ENCODE assay signal across 1 cellular context in genomic region chr3:126678691-126679317, GRCh38.
TF ChIP-seq lines count a peak whose summit lies in the region.

No MANE protein-coding gene starts in this region.

TF ChIP-seq in SK-N-SH, 30 proteins besides CTCF, POLR2A, EP300 and RAD21 (continued from another document):
- TF ChIP-seq, protein P1, sequence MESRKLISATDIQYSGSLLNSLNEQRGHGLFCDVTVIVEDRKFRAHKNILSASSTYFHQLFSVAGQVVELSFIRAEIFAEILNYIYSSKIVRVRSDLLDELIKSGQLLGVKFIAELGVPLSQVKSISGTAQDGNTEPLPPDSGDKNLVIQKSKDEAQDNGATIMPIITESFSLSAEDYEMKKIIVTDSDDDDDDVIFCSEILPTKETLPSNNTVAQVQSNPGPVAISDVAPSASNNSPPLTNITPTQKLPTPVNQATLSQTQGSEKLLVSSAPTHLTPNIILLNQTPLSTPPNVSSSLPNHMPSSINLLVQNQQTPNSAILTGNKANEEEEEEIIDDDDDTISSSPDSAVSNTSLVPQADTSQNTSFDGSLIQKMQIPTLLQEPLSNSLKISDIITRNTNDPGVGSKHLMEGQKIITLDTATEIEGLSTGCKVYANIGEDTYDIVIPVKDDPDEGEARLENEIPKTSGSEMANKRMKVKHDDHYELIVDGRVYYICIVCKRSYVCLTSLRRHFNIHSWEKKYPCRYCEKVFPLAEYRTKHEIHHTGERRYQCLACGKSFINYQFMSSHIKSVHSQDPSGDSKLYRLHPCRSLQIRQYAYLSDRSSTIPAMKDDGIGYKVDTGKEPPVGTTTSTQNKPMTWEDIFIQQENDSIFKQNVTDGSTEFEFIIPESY (IDR thresholded peaks at IDR 0.05; ENCODE audit: borderline replicate concordance, low read depth): no peak
- TF ChIP-seq POLR2AphosphoS5 (IDR thresholded peaks at IDR 0.05; ENCODE audit: low read depth, low read length) (no peak), FOSL2 (IDR thresholded peaks at IDR 0.05; ENCODE audit: borderline replicate concordance, low read depth) (no peak), ELF1 (IDR thresholded peaks at IDR 0.05) (no peak)
- TF ChIP-seq, protein P2, sequence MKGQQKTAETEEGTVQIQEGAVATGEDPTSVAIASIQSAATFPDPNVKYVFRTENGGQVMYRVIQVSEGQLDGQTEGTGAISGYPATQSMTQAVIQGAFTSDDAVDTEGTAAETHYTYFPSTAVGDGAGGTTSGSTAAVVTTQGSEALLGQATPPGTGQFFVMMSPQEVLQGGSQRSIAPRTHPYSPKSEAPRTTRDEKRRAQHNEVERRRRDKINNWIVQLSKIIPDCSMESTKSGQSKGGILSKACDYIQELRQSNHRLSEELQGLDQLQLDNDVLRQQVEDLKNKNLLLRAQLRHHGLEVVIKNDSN (IDR thresholded peaks at IDR 0.05; ENCODE audit: borderline replicate concordance, low read depth): no peak
